ENCODE assay signal across 8 cellular contexts in the genomic region with DNA sequence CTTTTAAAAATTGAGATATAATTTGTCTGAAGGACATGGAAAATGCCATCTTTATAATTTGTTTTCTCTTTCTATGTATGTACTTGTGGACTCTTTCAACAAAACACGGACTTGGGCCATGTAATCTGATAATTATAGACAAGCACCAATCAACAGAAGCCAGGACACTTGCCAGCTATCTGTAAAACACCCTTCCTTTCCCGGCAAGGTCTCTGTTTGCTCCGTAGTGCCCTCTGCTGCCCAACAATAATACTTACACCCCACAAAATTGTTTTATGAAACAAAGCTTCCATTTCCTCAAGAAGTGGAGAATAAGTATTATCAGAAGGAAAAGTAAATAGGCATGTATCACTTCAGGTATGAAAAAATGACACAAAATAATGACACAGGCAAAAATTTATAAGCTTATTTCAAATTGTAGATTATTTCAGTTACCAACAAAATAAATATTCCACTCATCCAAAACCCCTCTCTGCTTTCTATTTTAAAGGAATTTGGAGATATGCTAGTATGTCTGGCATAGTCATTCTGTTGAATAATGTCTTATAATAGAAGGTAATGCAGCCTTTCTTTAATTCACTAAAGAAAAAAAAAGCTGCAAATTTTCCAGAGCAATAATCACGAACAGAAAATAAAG. TPM values are rescaled to one million over a fixed set of nuclear protein-coding genes. Genes with fewer than 3 reads are reported as not detected.
DNase-seq lines count a peak whose midpoint lies in the region; ATAC-seq lines count a peak whose summit lies in the region.

No MANE protein-coding gene starts in this region.

- DNase-seq in DMS 273 (lab: John Stamatoyannopoulos, UW; ENCODE audit: unreplicated experiment) (peak; percentile 90), NCI-H1092 (lab: John Stamatoyannopoulos, UW) (peak; percentile 39), SK-N-DZ (ENCODE audit: low spot score) (peak; percentile 71), head of caudate nucleus (peak in 38 of 42 donors; percentile 13 to 85 (median 58)), retina (peak; percentile 61), cortex of kidney (lab: John Stamatoyannopoulos, UW) (no peak)
- DNase-seq in activated naive CD4-positive, alpha-beta T cell (lab: John Stamatoyannopoulos, UW): peak; percentile 9 to 25 (median 15)

- intact Hi-C loops in head of caudate nucleus (cut with DNase I): no loop called here

- ATAC-seq in GM21723 (IDR thresholded peaks at IDR 0.05; ENCODE audit: unreplicated experiment): peak; percentile 76

RNA-seq across cellular contexts. Expression of a gene that starts 32.8 kb away (rescaled TPM):
- polyA plus RNA-seq in SK-N-DZ (2014; cell fraction: cytosol; rRNA removed): 1.5 and 1.6 TPM in 2 replicates
- polyA plus RNA-seq in SK-N-DZ (2014; cell fraction: nucleus; rRNA removed): 1.8 and 2.4 TPM in 2 replicates
